In genomic region chr1:87399264-87399663, GRCh38 we compare ENCODE assay signal across 1 cellular context.
TF ChIP-seq lines count a peak whose summit lies in the region.

No MANE protein-coding gene starts in this region.

TF ChIP-seq in HCT116, 20 proteins besides CTCF, POLR2A, EP300 and RAD21 (continued from another document):
- TF ChIP-seq REST (IDR thresholded peaks at IDR 0.05; ENCODE audit: low read depth) (no peak), EZH2phosphoT487 (IDR thresholded peaks at IDR 0.05; ENCODE audit: borderline replicate concordance) (no peak), ZNF274 (IDR thresholded peaks at IDR 0.05; ENCODE audit: low read depth, low read length) (no peak), ELF1 (IDR thresholded peaks at IDR 0.05; ENCODE audit: borderline replicate concordance, low read depth) (no peak), FOSL1 (IDR thresholded peaks at IDR 0.05; ENCODE audit: low read depth) (no peak), ATF3 (IDR thresholded peaks at IDR 0.05) (no peak), ZBTB33 (IDR thresholded peaks at IDR 0.05; ENCODE audit: extremely low read depth, insufficient replicate concordance, low read length) (no peak)
TF ChIP-seq in HCT116: peak in this region for 0.
